In genomic region chr7:158650821-158651225, GRCh38 we compare ENCODE assay signal across 13 cellular contexts. TPM values are rescaled to one million over a fixed set of nuclear protein-coding genes. Genes with fewer than 3 reads are reported as not detected.
A peak's percentile ranks its signal among the peaks of the same experiment; 100 is the strongest.
DNase-seq lines count a peak whose midpoint lies in the region; ATAC-seq and TF ChIP-seq lines count a peak whose summit lies in the region.
"Had no signal": no experiment of that assay in that cellular context is flagged by ENCODE, and none has a peak within 500 bp of the region (broad histone marks: within the 10 kb centered on the region; RNA-seq: fewer than 3 reads in every experiment).

No MANE protein-coding gene starts in this region.

- H3K4me1 Mint-ChIP-seq in chondrocyte (ENCODE audit: low read depth), result peaks cover 30% of the 10 kb centered on the region
- H3K4me1 Mint-ChIP-seq in osteocyte (ENCODE audit: unreplicated experiment), result peaks cover 35% of the 10 kb centered on the region
- H3K4me1 Mint-ChIP-seq: naive B cell; stimulated activated naive B cell treated with anti-CD40 and anti-IgM and Interleukin-4, amounts not matched to agents 10 μg/mL and 1 μg/mL and 100 μg/mL, for 72 hours had no signal

- peak overlapping the region; percentile 49 for H3K27ac Mint-ChIP-seq in chondrocyte (ENCODE audit: unreplicated experiment)
- H3K27ac Mint-ChIP-seq in osteocyte (ENCODE audit: unreplicated experiment), result peak overlapping the region; percentile 79
- H3K27ac Mint-ChIP-seq: activated CD8-positive, alpha-beta T cell treated with anti-CD3 and anti-CD28 coated beads for 36 hours; naive B cell; stimulated activated naive B cell treated with anti-CD40 and anti-IgM and Interleukin-4, amounts not matched to agents 10 μg/mL and 1 μg/mL and 100 μg/mL, for 72 hours had no signal

- TF ChIP-seq CTCF in chondrocyte (IDR thresholded peaks at IDR 0.05) (no peak), osteocyte (IDR thresholded peaks at IDR 0.05) (no peak)

- no peak overlapping the region for H3K4me3 Mint-ChIP-seq in chondrocyte (ENCODE audit: unreplicated experiment)
- H3K4me3 Mint-ChIP-seq in osteocyte (ENCODE audit: unreplicated experiment), result no peak overlapping the region
- H3K4me3 Mint-ChIP-seq: activated CD8-positive, alpha-beta T cell treated with anti-CD3 and anti-CD28 coated beads for 36 hours; naive B cell; stimulated activated naive B cell treated with anti-CD40 and anti-IgM and Interleukin-4, amounts not matched to agents 10 μg/mL and 1 μg/mL and 100 μg/mL, for 72 hours had no signal

- DNase-seq in EH (ENCODE audit: low read depth), result peak; percentile 78
- peak; percentile 94 for DNase-seq in LHCN-M2 (ENCODE audit: low read depth)
- no peak for DNase-seq in chondrocyte (ENCODE audit: low spot score)
- DNase-seq in osteocyte (ENCODE audit: extremely low spot score, unreplicated experiment), result no peak
- DNase-seq in NCI-H345 treated with DMSO at 0.1 percent for 48 hours (lab: John Stamatoyannopoulos, UW; ENCODE audit: unreplicated experiment), result no peak
- DNase-seq: activated CD8-positive, alpha-beta T cell treated with anti-CD3 and anti-CD28 coated beads for 36 hours; body of pancreas; naive B cell; NCI-H1105; stimulated activated CD4-positive, alpha-beta T cell treated with anti-CD3 and anti-CD28 coated beads, Interleukin-12 subunit alpha, Interleukin-12 subunit beta, amount 100 ng/mL, for 4 hours; stimulated activated naive B cell treated with anti-CD40 and anti-IgM and Interleukin-4, amounts not matched to agents 10 μg/mL and 1 μg/mL and 100 μg/mL, for 72 hours had no signal

- TF ChIP-seq POLR2A in GM18505 (IDR thresholded peaks at IDR 0.05; ENCODE audit: borderline replicate concordance, extremely low read depth, insufficient read depth, insufficient read length), result no peak

- H3K9me3 Mint-ChIP-seq in chondrocyte (ENCODE audit: low read depth) (no peaks in the 10 kb centered on the region), osteocyte (ENCODE audit: unreplicated experiment) (no peaks in the 10 kb centered on the region)
- H3K9me3 Mint-ChIP-seq: activated CD8-positive, alpha-beta T cell treated with anti-CD3 and anti-CD28 coated beads for 36 hours; naive B cell; stimulated activated naive B cell treated with anti-CD40 and anti-IgM and Interleukin-4, amounts not matched to agents 10 μg/mL and 1 μg/mL and 100 μg/mL, for 72 hours had no signal

- ATAC-seq in GM19328 (IDR thresholded peaks at IDR 0.05; ENCODE audit: unreplicated experiment), result no peak
- ATAC-seq in GM18505 (IDR thresholded peaks at IDR 0.05; ENCODE audit: unreplicated experiment), result no peak
- ATAC-seq: activated CD8-positive, alpha-beta T cell treated with anti-CD3 and anti-CD28 coated beads for 36 hours; body of pancreas; stimulated activated naive B cell treated with anti-CD40 and anti-IgM and Interleukin-4, amounts not matched to agents 10 μg/mL and 1 μg/mL and 100 μg/mL, for 72 hours had no signal

- H3K36me3 Mint-ChIP-seq in chondrocyte (ENCODE audit: low read depth) (peaks cover 6% of the 10 kb centered on the region), osteocyte (ENCODE audit: unreplicated experiment) (peaks cover 5% of the 10 kb centered on the region)

- H3K27me3 Mint-ChIP-seq in chondrocyte (ENCODE audit: low read depth), result no peaks in the 10 kb centered on the region
- H3K27me3 Mint-ChIP-seq in osteocyte (ENCODE audit: unreplicated experiment), result no peaks in the 10 kb centered on the region
- H3K27me3 Mint-ChIP-seq: activated CD8-positive, alpha-beta T cell treated with anti-CD3 and anti-CD28 coated beads for 36 hours; naive B cell; stimulated activated naive B cell treated with anti-CD40 and anti-IgM and Interleukin-4, amounts not matched to agents 10 μg/mL and 1 μg/mL and 100 μg/mL, for 72 hours had no signal

RNA-seq across cellular contexts. Expression of gene NCAPG2, which starts 53.8 kb away (rescaled TPM):
- total RNA-seq in LHCN-M2 (2014; rRNA removed), result 73.7 and 83.5 TPM in 2 replicates
- 44.0 TPM for polyA plus RNA-seq in LHCN-M2 (2012)
- total RNA-seq in chondrocyte, result 13.0 to 21.5 TPM (median 19.0 TPM) in 3 replicates
- total RNA-seq in osteocyte, result 17.9 and 19.9 TPM in 2 replicates

Comparison
In these comparisons a context has a peak if more than half of its experiments do, and no peak if none do; other contexts are left out.
1. DNase-seq: peak in EH (single experiment) and LHCN-M2 (single experiment); none in chondrocyte (single experiment), osteocyte (single experiment) and NCI-H345 treated with DMSO at 0.1 percent for 48 hours (single experiment).